In the genomic region with DNA sequence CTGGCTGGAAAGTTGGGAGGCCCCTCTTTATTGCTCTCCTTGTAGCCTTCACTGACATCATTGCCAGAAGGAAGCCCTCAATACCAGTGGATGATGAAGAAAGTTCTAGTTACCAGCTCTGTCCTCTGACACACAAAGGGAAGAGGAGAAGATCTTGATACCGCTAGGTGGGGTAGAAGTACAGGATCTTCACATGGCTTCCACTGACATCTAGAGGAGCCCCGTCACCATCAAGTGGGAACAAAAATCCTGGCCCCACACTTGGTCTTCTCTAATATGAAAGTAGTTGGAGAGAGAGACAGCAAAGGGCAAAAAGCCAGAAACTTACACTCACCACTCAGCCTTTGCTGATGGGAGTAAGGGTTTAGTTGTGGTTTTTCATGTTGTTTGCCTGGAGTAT, we compare ENCODE assay signal across 13 cellular contexts. TPM values are rescaled to one million over a fixed set of nuclear protein-coding genes. Genes with fewer than 3 reads are reported as not detected.
DNase-seq lines count a peak whose midpoint lies in the region; ATAC-seq, FAIRE-seq and TF ChIP-seq lines count a peak whose summit lies in the region.
"Had no signal": no experiment of that assay in that cellular context is flagged by ENCODE, and none has a peak within 500 bp of the region (broad histone marks: within the 10 kb centered on the region; RNA-seq: fewer than 3 reads in every experiment).

No MANE protein-coding gene starts in this region.

- DNase-seq in heart left ventricle = no peak
- no peak for DNase-seq in heart right ventricle
- no peak for DNase-seq in Panc1 (ENCODE audit: low read depth, low spot score)
- DNase-seq in fibroblast of peridontal ligament (ENCODE audit: extremely low read depth) = peak; percentile 40
- DNase-seq in smooth muscle cell (lab: John Stamatoyannopoulos, UW; ENCODE audit: unreplicated experiment) = no peak
- DNase-seq in glutamatergic neuron = no peak
- DNase-seq in activated T-cell treated with anti-CD3 and anti-CD28 coated beads, Interleukin-2, amount 50 U/mL, for 72 hours = no peak
- no peak for DNase-seq in kidney
- DNase-seq: activated naive CD4-positive, alpha-beta T cell treated with anti-CD3 and anti-CD28 coated beads for 36 hours; NCI-H446 treated with DMSO at 0.1 percent for 48 hours had no signal

- BruUV-seq in Panc1 (replicated peaks; lab: Mats Ljungman, UMichigan) = no TSS peak

- no peaks in the 10 kb centered on the region for H4K20me1 ChIP-seq in smooth muscle cell (ENCODE audit: low read depth)
- H4K20me1 ChIP-seq: BLaER1 treated with 17β-estradiol and CSF1 and Interleukin-3, amounts not matched to agents 10 nM and 100 nM had no signal

- TF ChIP-seq CTCF in heart left ventricle (IDR thresholded peaks at IDR 0.05) = peak in 6 of 12 donors; percentile 8 to 35 (median 18)
- TF ChIP-seq CTCF in heart right ventricle (IDR thresholded peaks at IDR 0.05) = peak in 4 of 9 donors; percentile 10 to 32 (median 27)
- TF ChIP-seq CTCF in Panc1 (IDR thresholded peaks at IDR 0.05) = peak; percentile 38
- TF ChIP-seq CTCF in smooth muscle cell (IDR thresholded peaks at IDR 0.05; ENCODE audit: borderline replicate concordance, insufficient read depth, poor library complexity, severe bottlenecking) = peak; percentile 23
- no peak for TF ChIP-seq CTCF in glutamatergic neuron (IDR thresholded peaks at IDR 0.05; ENCODE audit: partially characterized antibody, unreplicated experiment)
- TF ChIP-seq CTCF in kidney (IDR thresholded peaks at IDR 0.05; ENCODE audit: borderline replicate concordance, extremely low read depth, insufficient read depth) = no peak

- H3K27me3 Mint-ChIP-seq in glutamatergic neuron (ENCODE audit: unreplicated experiment) = no peaks in the 10 kb centered on the region
- no peaks in the 10 kb centered on the region for H3K27me3 Mint-ChIP-seq in activated T-cell treated with anti-CD3 and anti-CD28 coated beads, Interleukin-2, amount 50 U/mL, for 72 hours (ENCODE audit: low read depth)

- H3K4me1 ChIP-seq in heart left ventricle (no peaks in the 10 kb centered on the region), heart right ventricle (no peaks in the 10 kb centered on the region), Panc1 (ENCODE audit: control insufficient read depth, insufficient read depth, low read length) (no peaks in the 10 kb centered on the region), smooth muscle cell (ENCODE audit: low read depth) (no peaks in the 10 kb centered on the region), kidney (ENCODE audit: control insufficient read depth in 1 of 2, insufficient read depth in 1 of 2, low read depth in 1 of 2, low read length in 2 of 2) (no peaks in the 10 kb centered on the region)

- no peaks in the 10 kb centered on the region for H3K79me2 ChIP-seq in smooth muscle cell (ENCODE audit: low read depth)

- no peak overlapping the region for H3K9ac ChIP-seq in smooth muscle cell (ENCODE audit: low read depth)
- no peak overlapping the region for H3K9ac ChIP-seq in kidney (ENCODE audit: low read length in 2 of 2)
- H3K9ac ChIP-seq: BLaER1 treated with 17β-estradiol and CSF1 and Interleukin-3, amounts not matched to agents 10 nM and 100 nM had no signal

- in situ Hi-C loops in Panc1 (cut with HindIII; ENCODE audit: low pct_unique_long_range_greater_than_20kb, low sequenced_read_pairs) = no loop called here

- no peaks in the 10 kb centered on the region for H3F3A ChIP-seq in smooth muscle cell (ENCODE audit: low read depth)

- H3K27ac ChIP-seq in heart left ventricle = no peak overlapping the region
- no peak overlapping the region for H3K27ac ChIP-seq in heart right ventricle
- H3K27ac ChIP-seq in Panc1 (ENCODE audit: low read length) = no peak overlapping the region
- H3K27ac ChIP-seq in smooth muscle cell (ENCODE audit: low read depth) = no peak overlapping the region
- no peak overlapping the region for H3K27ac ChIP-seq in kidney (ENCODE audit: low read depth in 2 of 2, low read length in 2 of 2)
- H3K27ac ChIP-seq: BLaER1 treated with 17β-estradiol and CSF1 and Interleukin-3, amounts not matched to agents 10 nM and 100 nM had no signal

- no peaks in the 10 kb centered on the region for H3K36me3 ChIP-seq in heart left ventricle
- H3K36me3 ChIP-seq in heart right ventricle = no peaks in the 10 kb centered on the region
- no peaks in the 10 kb centered on the region for H3K36me3 ChIP-seq in Panc1 (ENCODE audit: control insufficient read depth, insufficient read depth, low read length)
- no peaks in the 10 kb centered on the region for H3K36me3 ChIP-seq in smooth muscle cell (ENCODE audit: low read depth)
- H3K36me3 ChIP-seq in kidney (ENCODE audit: control insufficient read depth in 1 of 2, insufficient read depth in 2 of 2, low read length in 2 of 2) = no peaks in the 10 kb centered on the region
- H3K36me3 ChIP-seq: BLaER1 treated with 17β-estradiol and CSF1 and Interleukin-3, amounts not matched to agents 10 nM and 100 nM had no signal

- no peak for TF ChIP-seq POLR2A in heart left ventricle (IDR thresholded peaks at IDR 0.05)

- no peak overlapping the region for H3K4me3 Mint-ChIP-seq in glutamatergic neuron (ENCODE audit: unreplicated experiment)
- no peak overlapping the region for H3K4me3 Mint-ChIP-seq in activated T-cell treated with anti-CD3 and anti-CD28 coated beads, Interleukin-2, amount 50 U/mL, for 72 hours
- H3K4me3 Mint-ChIP-seq: activated naive CD4-positive, alpha-beta T cell treated with anti-CD3 and anti-CD28 coated beads for 36 hours had no signal

- H3K4me1 Mint-ChIP-seq in glutamatergic neuron (ENCODE audit: low read depth, unreplicated experiment) = no peaks in the 10 kb centered on the region
- no peaks in the 10 kb centered on the region for H3K4me1 Mint-ChIP-seq in activated T-cell treated with anti-CD3 and anti-CD28 coated beads, Interleukin-2, amount 50 U/mL, for 72 hours (ENCODE audit: low read depth)

- no peaks in the 10 kb centered on the region for H3K27me3 ChIP-seq in heart left ventricle
- H3K27me3 ChIP-seq in heart right ventricle = no peaks in the 10 kb centered on the region
- no peaks in the 10 kb centered on the region for H3K27me3 ChIP-seq in Panc1 (ENCODE audit: control insufficient read depth, insufficient read depth, low read length)
- H3K27me3 ChIP-seq in smooth muscle cell (ENCODE audit: low read depth) = no peaks in the 10 kb centered on the region
- H3K27me3 ChIP-seq: BLaER1 treated with 17β-estradiol and CSF1 and Interleukin-3, amounts not matched to agents 10 nM and 100 nM had no signal

- H3K9me3 ChIP-seq in heart left ventricle = no peaks in the 10 kb centered on the region
- H3K9me3 ChIP-seq in heart right ventricle = no peaks in the 10 kb centered on the region
- no peaks in the 10 kb centered on the region for H3K9me3 ChIP-seq in Panc1 (ENCODE audit: control insufficient read depth, insufficient read depth, low read depth, low read length)
- H3K9me3 ChIP-seq in smooth muscle cell (replicated peaks; ENCODE audit: low read depth) = no peaks in the 10 kb centered on the region
- H3K9me3 ChIP-seq in kidney (ENCODE audit: control insufficient read depth in 1 of 2, low read length in 2 of 2) = no peaks in the 10 kb centered on the region
- H3K9me3 ChIP-seq: BLaER1 treated with 17β-estradiol and CSF1 and Interleukin-3, amounts not matched to agents 10 nM and 100 nM had no signal

- no peaks in the 10 kb centered on the region for H3K9me3 Mint-ChIP-seq in glutamatergic neuron (ENCODE audit: unreplicated experiment)
- no peaks in the 10 kb centered on the region for H3K9me3 Mint-ChIP-seq in activated T-cell treated with anti-CD3 and anti-CD28 coated beads, Interleukin-2, amount 50 U/mL, for 72 hours
- H3K9me3 Mint-ChIP-seq: activated naive CD4-positive, alpha-beta T cell treated with anti-CD3 and anti-CD28 coated beads for 36 hours had no signal

- no peak overlapping the region for H2AFZ ChIP-seq in smooth muscle cell (ENCODE audit: low read depth)

- no peak overlapping the region for H3K4me2 ChIP-seq in smooth muscle cell
- H3K4me2 ChIP-seq: BLaER1 treated with 17β-estradiol and CSF1 and Interleukin-3, amounts not matched to agents 10 nM and 100 nM had no signal

- POLR2A ChIA-PET in Panc1 (lab: Charles Lee) = no interaction called here

- FAIRE-seq in kidney (lab: Jason Lieb, UNC) = no peak
- FAIRE-seq: endometrium had no signal

- no peak overlapping the region for H3K4me3 ChIP-seq in heart left ventricle
- H3K4me3 ChIP-seq in heart right ventricle = no peak overlapping the region
- no peak overlapping the region for H3K4me3 ChIP-seq in Panc1 (ENCODE audit: low read depth in 2 of 2, low read length in 2 of 2)
- no peak overlapping the region for H3K4me3 ChIP-seq in smooth muscle cell
- H3K4me3 ChIP-seq in kidney (ENCODE audit: low read length in 2 of 2) = no peak overlapping the region
- H3K4me3 ChIP-seq: BLaER1 treated with 17β-estradiol and CSF1 and Interleukin-3, amounts not matched to agents 10 nM and 100 nM had no signal

- no peaks in the 10 kb centered on the region for H3K36me3 Mint-ChIP-seq in glutamatergic neuron (ENCODE audit: unreplicated experiment)
- H3K36me3 Mint-ChIP-seq in activated T-cell treated with anti-CD3 and anti-CD28 coated beads, Interleukin-2, amount 50 U/mL, for 72 hours (ENCODE audit: insufficient read depth in 2 of 2) = no peaks in the 10 kb centered on the region

- H3K27ac Mint-ChIP-seq in glutamatergic neuron (ENCODE audit: unreplicated experiment) = no peak overlapping the region
- H3K27ac Mint-ChIP-seq in activated T-cell treated with anti-CD3 and anti-CD28 coated beads, Interleukin-2, amount 50 U/mL, for 72 hours = no peak overlapping the region
- H3K27ac Mint-ChIP-seq: activated naive CD4-positive, alpha-beta T cell treated with anti-CD3 and anti-CD28 coated beads for 36 hours had no signal

- CTCF ChIA-PET in Panc1 (lab: Charles Lee) = no interaction called here

- intact Hi-C loops in heart left ventricle (cut with DNase I) = loop anchor here in 2 of 10 donors (2.0 to 5.0 kb wide), 2 partner anchors 272 to 312 kb away; no protein-coding TSS in a partner anchor
- intact Hi-C loops in heart right ventricle (cut with DNase I) = loop anchor here in 1 of 10 donors (10.0 kb wide), 1 partner anchor 314 kb away; no protein-coding TSS in a partner anchor
- intact Hi-C loops in Panc1 (cut with micrococcal nuclease; ENCODE audit: unreplicated experiment) = no loop called here
- intact Hi-C loops in kidney (cut with DNase I) = no loop called here

- 42 to 60% (median 53%) methylated on average over 2 of the region's 2 CpGs for WGBS in heart left ventricle, 4 donors
- 54 to 59% methylated on average over 2 of the region's 2 CpGs for WGBS in heart right ventricle, 2 donors
- WGBS in smooth muscle cell (ENCODE audit: low lambda C conversion rate) = 26% methylated on average over 2 of the region's 2 CpGs

- peak; percentile 32 to 78 (median 54) for ATAC-seq in heart left ventricle
- no peak for ATAC-seq in heart right ventricle
- ATAC-seq in Panc1 = no peak
- ATAC-seq in activated T-cell treated with anti-CD3 and anti-CD28 coated beads, Interleukin-2, amount 50 U/mL, for 72 hours (replicated peaks in 1 of 2) = no peak

RNA-seq across cellular contexts. Expression of a gene that starts 12.4 kb away (rescaled TPM):
- total RNA-seq in heart left ventricle = 1,000 to 10,000 TPM in 2 of 9 donors, 100 to 1,000 TPM in 7; 227 to 2,395 (median 626) TPM
- 100 to 1,000 TPM; 251 to 844 TPM for polyA plus RNA-seq in heart left ventricle
- total RNA-seq in heart right ventricle = 1,000 to 10,000 TPM in 2 of 10 donors, 100 to 1,000 TPM in 8; 145 to 1,255 (median 595) TPM
- polyA plus RNA-seq in heart right ventricle = 100 to 1,000 TPM; 204 to 654 TPM
- total RNA-seq in Panc1 (2021; ENCODE audit: unreplicated experiment) = not detected
- polyA plus RNA-seq in Panc1 (2012; ENCODE audit: insufficient read length) = not detected
- not detected in 2 replicates for total RNA-seq in smooth muscle cell
- not detected in 2 replicates for polyA plus RNA-seq in smooth muscle cell
- not detected for total RNA-seq in glutamatergic neuron (ENCODE audit: unreplicated experiment)
- not detected for total RNA-seq in activated T-cell treated with anti-CD3 and anti-CD28 coated beads, Interleukin-2, amount 50 U/mL, for 72 hours
- not detected for total RNA-seq in kidney
- polyA plus RNA-seq in kidney (ENCODE audit: insufficient read depth, low read depth, low replicate concordance) = not detected
- total RNA-seq: activated naive CD4-positive, alpha-beta T cell treated with anti-CD3 and anti-CD28 coated beads for 36 hours; mesenteric fat pad had no signal

Comparison
In these comparisons a context has a peak if more than half of its experiments do, and no peak if none do; other contexts are left out.
1. ATAC-seq: peak in heart left ventricle (4 of 4); none in heart right ventricle (0 of 8), Panc1 (single experiment) and activated T-cell treated with anti-CD3 and anti-CD28 coated beads, Interleukin-2, amount 50 U/mL, for 72 hours (0 of 2).
2. CTCF ChIP-seq: peak in Panc1 (single experiment) and smooth muscle cell (single experiment); none in glutamatergic neuron (single experiment) and kidney (single experiment).
3. RNA of a gene that starts 12.4 kb away (total RNA-seq): 145 to 1,255 TPM in heart right ventricle and 227 to 2,395 TPM in heart left ventricle; not detected in Panc1 (single experiment), not detected in smooth muscle cell, not detected in glutamatergic neuron (single experiment), not detected in activated T-cell treated with anti-CD3 and anti-CD28 coated beads, Interleukin-2, amount 50 U/mL, for 72 hours and not detected in kidney (single experiment); every median in the first group is over 100 times any median in the second.